Comparison of ENCODE assay signal across 6 cellular contexts in genomic region chr22:37609240-37610152, GRCh38. TPM values are rescaled to one million over a fixed set of nuclear protein-coding genes. Genes with fewer than 3 reads are reported as not detected.
DNase-seq lines count a peak whose midpoint lies in the region; ATAC-seq, FAIRE-seq and TF ChIP-seq lines count a peak whose summit lies in the region.

No MANE protein-coding gene starts in this region.

- H3K27me3 ChIP-seq in bronchial epithelial cell (ENCODE audit: control insufficient read depth, insufficient read depth, low read length) (no peaks in the 10 kb centered on the region), neuron (ENCODE audit: insufficient read depth, low read length) (peaks cover 3% of the 10 kb centered on the region)

- H3K9me3 ChIP-seq in A549 (no peaks in the 10 kb centered on the region), HEK293 (ENCODE audit: control insufficient read depth, insufficient read depth, low read depth, low read length) (no peaks in the 10 kb centered on the region), neuron (ENCODE audit: low read length) (no peaks in the 10 kb centered on the region)

- H3K4me3 ChIP-seq in A549, result peak overlapping the region; percentile 76
- H3K4me3 ChIP-seq in HEK293 (ENCODE audit: low read depth, low read length), result peak overlapping the region; percentile 96
- H3K4me3 ChIP-seq in bronchial epithelial cell (ENCODE audit: low read depth, low read length), result peak overlapping the region; percentile 92
- H3K4me3 ChIP-seq in neuron (ENCODE audit: low read length), result peak overlapping the region; percentile 71

- TF ChIP-seq CTCF in A549 (IDR thresholded peaks at IDR 0.05) (no peak), HEK293 (tag by site-specific recombination; IDR thresholded peaks at IDR 0.05) (no peak), bronchial epithelial cell (IDR thresholded peaks at IDR 0.05; ENCODE audit: insufficient read depth, low read length, severe bottlenecking) (no peak)

- POLR2A ChIA-PET in A549 (lab: Yijun Ruan, JAX), result interaction anchor here (0.6 to 2.7 kb wide), 4 partner anchors 18 to 68 kb away, joined by 3 to 23 read pairs (median 6); no protein-coding TSS in a partner anchor
- POLR2A ChIA-PET in HEK293 (lab: Yijun Ruan, JAX), result interaction anchor here (0.9 to 3.3 kb wide), 20 partner anchors 8 to 199 kb away, joined by 3 to 35 read pairs (median 8); partner anchors contain the start of genes GCAT, LGALS1, NOL12 and PDXP

- FAIRE-seq in A549 (lab: Jason Lieb, UNC), result no peak
- FAIRE-seq in bronchial epithelial cell (lab: Jason Lieb, UNC), result no peak

- WGBS in A549 (ENCODE audit: missing lambda C conversion rate), result 29% methylated on average over 16 of the region's 26 CpGs

- ATAC-seq in A549, result peak; percentile 6 to 10; a peak in 3 of 6 replicates
- ATAC-seq in GM19452 (IDR thresholded peaks at IDR 0.05; ENCODE audit: unreplicated experiment), result no peak

- H3K36me3 ChIP-seq in HEK293 (ENCODE audit: control insufficient read depth in 2 of 2, insufficient read depth in 1 of 2, low read length in 2 of 2) (peaks cover 0 to 12% of the 10 kb centered on the region in 2 experiments), bronchial epithelial cell (ENCODE audit: control insufficient read depth, insufficient read depth, low read length) (peaks cover 7% of the 10 kb centered on the region), neuron (ENCODE audit: insufficient read depth, low read length) (peaks cover 10% of the 10 kb centered on the region)

- no peak for TF ChIP-seq RAD21 in A549 (conservative IDR thresholded peaks at IDR 0.05 in 1 of 2, IDR thresholded peaks at IDR 0.05 in 1 of 2)

- TF ChIP-seq POLR2A in A549 (IDR thresholded peaks at IDR 0.05; ENCODE audit: low read length), result no peak

- H2AFZ ChIP-seq in neuron (ENCODE audit: low read depth, low read length), result peak overlapping the region; percentile 72

- CTCF ChIA-PET in A549 (lab: Yijun Ruan, JAX), result interaction anchor here (0.5 to 4.2 kb wide), 11 partner anchors 9 to 69 kb away, joined by 3 to 39 read pairs (median 3); no protein-coding TSS in a partner anchor
- CTCF ChIA-PET in HEK293 (lab: Yijun Ruan, JAX), result interaction anchor here (0.5 to 5.6 kb wide), 10 partner anchors 9 to 1370 kb away, joined by 3 to 60 read pairs (median 5); partner anchors contain the start of gene PDXP

- H3K4me2 ChIP-seq in A549, result peak overlapping the region; percentile 95

- peak in 1 of 2 experiments; percentile 36 for DNase-seq in A549 (ENCODE audit: low read depth in 1 of 2, low spot score in 1 of 2)
- DNase-seq in bronchial epithelial cell (ENCODE audit: low read depth), result no peak
- no peak for DNase-seq in hippocampal formation (lab: John Stamatoyannopoulos, UW)

- TF ChIP-seq EP300 in A549 (IDR thresholded peaks at IDR 0.05), result no peak

- H3K27ac ChIP-seq in A549 (peak overlapping the region; percentile 91 to 97), HEK293 (ENCODE audit: extremely low read depth, low read depth, low read length) (peak overlapping the region; percentile 99)

- H3K4me1 ChIP-seq in A549, result peaks cover 9% of the 10 kb centered on the region; the same call in 2 of the 3 replicates
- peaks cover 8% of the 10 kb centered on the region for H3K4me1 ChIP-seq in HEK293 (ENCODE audit: control insufficient read depth, insufficient read depth, low read length)
- H3K4me1 ChIP-seq in neuron (ENCODE audit: insufficient read depth, low read length), result peaks cover 13% of the 10 kb centered on the region

TF ChIP-seq in A549, 52 proteins besides CTCF, POLR2A, EP300 and RAD21:
- TF ChIP-seq, protein P1, sequence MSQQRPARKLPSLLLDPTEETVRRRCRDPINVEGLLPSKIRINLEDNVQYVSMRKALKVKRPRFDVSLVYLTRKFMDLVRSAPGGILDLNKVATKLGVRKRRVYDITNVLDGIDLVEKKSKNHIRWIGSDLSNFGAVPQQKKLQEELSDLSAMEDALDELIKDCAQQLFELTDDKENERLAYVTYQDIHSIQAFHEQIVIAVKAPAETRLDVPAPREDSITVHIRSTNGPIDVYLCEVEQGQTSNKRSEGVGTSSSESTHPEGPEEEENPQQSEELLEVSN (IDR thresholded peaks at IDR 0.05; ENCODE audit: borderline replicate concordance, low read depth), result no peak
- TF ChIP-seq RARB (CRISPR knock-in tag; IDR thresholded peaks at IDR 0.05), result no peak

TF ChIP-seq in HEK293, 187 proteins besides CTCF, POLR2A, EP300 and RAD21 (continues in another document):
- peak; percentile 82 for TF ChIP-seq ZBTB20 (tag by site-specific recombination; IDR thresholded peaks at IDR 0.05)
- TF ChIP-seq ZNF571 (tag by site-specific recombination; IDR thresholded peaks at IDR 0.05), result no peak
- TF ChIP-seq SCRT2 (tag by site-specific recombination; IDR thresholded peaks at IDR 0.05), result 0 out of 2 replicates have a peak, but pooled peaks have one; percentile 1
- peak; percentile 96 for TF ChIP-seq PRDM10 (tag by site-specific recombination; IDR thresholded peaks at IDR 0.05)
- TF ChIP-seq ZNF394 (tag by site-specific recombination; IDR thresholded peaks at IDR 0.05; ENCODE audit: borderline replicate concordance), result peak; percentile 68
- 0 out of 2 replicates have a peak, but pooled peaks have one; percentile 24 for TF ChIP-seq ZNF610 (tag by site-specific recombination; IDR thresholded peaks at IDR 0.05; ENCODE audit: borderline replicate concordance)
- peak; percentile 77 for TF ChIP-seq ZNF335 (tag by site-specific recombination; conservative IDR thresholded peaks at IDR 0.05)

RNA-seq across cellular contexts. Expression of gene GGA1, which starts 0.9 kb away (rescaled TPM):
- polyA plus RNA-seq in A549 (2011; rRNA removed) (20.5 and 22.0 TPM in 2 replicates), A549 (2017; fragmentation: RNase III; extraction: RNeasy Plus Mini Kit Qiagen cat#74134 plus additional on column Dnase treatment) (23.5 to 28.4 TPM (median 26.1 TPM) in 3 replicates)
- 25.4 and 29.6 TPM in 2 replicates for polyA plus RNA-seq in A549 (2012; cell fraction: cytosol; rRNA removed)
- 116 and 166 TPM in 2 replicates for polyA plus RNA-seq in A549 (2012; cell fraction: nucleus; rRNA removed)
- polyA minus RNA-seq in A549 (2011; rRNA and poly(A)+ RNA removed), result 18.1 and 19.4 TPM in 2 replicates
- 36.1 and 41.5 TPM in 2 replicates for total RNA-seq in bronchial epithelial cell

RNA-seq across cellular contexts. Expression of gene LGALS2, which starts 29.6 kb away (rescaled TPM):
- 1.1 and 2.0 TPM in 2 replicates for polyA plus RNA-seq in A549 (2011; rRNA removed)
- polyA plus RNA-seq in A549 (2012; cell fraction: cytosol; rRNA removed), result 0.22 and 0.39 TPM in 2 replicates
- polyA plus RNA-seq in A549 (2012; cell fraction: nucleus; rRNA removed), result 0.14 TPM in 1 of 2 replicates, not detected in the other
- 0.45 to 0.75 TPM (median 0.63 TPM) in 3 replicates for polyA plus RNA-seq in A549 (2017; fragmentation: RNase III; extraction: RNeasy Plus Mini Kit Qiagen cat#74134 plus additional on column Dnase treatment)
- polyA minus RNA-seq in A549 (2011; rRNA and poly(A)+ RNA removed), result not detected in 2 replicates
- total RNA-seq in bronchial epithelial cell, result not detected in 2 replicates

RNA-seq across cellular contexts. Expression of gene SH3BP1, which starts 30.0 kb away (rescaled TPM):
- 1.6 and 1.8 TPM in 2 replicates for polyA plus RNA-seq in A549 (2011; rRNA removed)
- polyA plus RNA-seq in A549 (2012; cell fraction: cytosol; rRNA removed), result 3.3 and 3.4 TPM in 2 replicates
- 8.7 and 9.6 TPM in 2 replicates for polyA plus RNA-seq in A549 (2012; cell fraction: nucleus; rRNA removed)
- polyA plus RNA-seq in A549 (2017; fragmentation: RNase III; extraction: RNeasy Plus Mini Kit Qiagen cat#74134 plus additional on column Dnase treatment), result 1.6 to 2.8 TPM (median 2.7 TPM) in 3 replicates
- polyA minus RNA-seq in A549 (2011; rRNA and poly(A)+ RNA removed), result 1.6 and 2.2 TPM in 2 replicates
- total RNA-seq in bronchial epithelial cell, result 15.5 and 15.6 TPM in 2 replicates

RNA-seq across cellular contexts. Expression of gene PDXP, which starts 49.0 kb away (rescaled TPM):
- polyA plus RNA-seq in A549 (2011; rRNA removed), result 13.1 and 17.9 TPM in 2 replicates
- 20.5 and 28.6 TPM in 2 replicates for polyA plus RNA-seq in A549 (2012; cell fraction: cytosol; rRNA removed)
- polyA plus RNA-seq in A549 (2012; cell fraction: nucleus; rRNA removed), result 15.8 and 19.3 TPM in 2 replicates
- 10.5 to 11.5 TPM (median 10.8 TPM) in 3 replicates for polyA plus RNA-seq in A549 (2017; fragmentation: RNase III; extraction: RNeasy Plus Mini Kit Qiagen cat#74134 plus additional on column Dnase treatment)
- 9.3 and 12.4 TPM in 2 replicates for polyA minus RNA-seq in A549 (2011; rRNA and poly(A)+ RNA removed)
- total RNA-seq in bronchial epithelial cell, result 2.2 and 3.4 TPM in 2 replicates

RNA-seq across cellular contexts. Expression of gene CDC42EP1, which starts 49.2 kb away (rescaled TPM):
- polyA plus RNA-seq in A549 (2011; rRNA removed) (12.2 and 16.0 TPM in 2 replicates), A549 (2017; fragmentation: RNase III; extraction: RNeasy Plus Mini Kit Qiagen cat#74134 plus additional on column Dnase treatment) (20.2 to 21.5 TPM (median 20.3 TPM) in 3 replicates)
- polyA plus RNA-seq in A549 (2012; cell fraction: cytosol; rRNA removed), result 23.4 and 33.7 TPM in 2 replicates
- polyA plus RNA-seq in A549 (2012; cell fraction: nucleus; rRNA removed), result 21.3 and 29.9 TPM in 2 replicates
- polyA minus RNA-seq in A549 (2011; rRNA and poly(A)+ RNA removed), result 9.8 and 15.0 TPM in 2 replicates
- total RNA-seq in bronchial epithelial cell, result 5.8 and 11.0 TPM in 2 replicates
